8 cellular contexts compared by ENCODE assay signal in the genomic region with DNA sequence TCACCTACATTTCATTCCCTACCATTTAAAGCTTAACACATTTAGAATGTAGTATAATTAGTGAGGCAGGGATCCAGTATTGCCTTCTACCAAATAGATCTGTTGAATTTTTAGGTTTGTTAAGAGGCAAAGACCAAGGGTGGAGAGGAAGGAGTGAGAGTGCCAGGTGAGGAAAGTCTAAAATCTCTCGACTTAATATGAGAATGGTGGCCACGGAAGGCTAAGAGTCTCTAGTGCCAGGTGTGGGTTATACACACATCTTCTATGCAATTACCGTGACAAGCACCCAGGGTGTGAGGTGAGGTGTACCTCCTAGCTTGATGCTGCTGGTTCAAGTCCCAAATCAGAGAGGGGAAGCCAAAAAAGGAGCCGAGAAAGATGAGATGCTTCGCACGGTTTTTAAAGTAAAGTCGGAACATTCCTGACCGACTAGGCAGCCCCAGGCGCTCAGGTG. TPM values are rescaled to one million over a fixed set of nuclear protein-coding genes. Genes with fewer than 3 reads are reported as not detected.
DNase-seq lines count a peak whose midpoint lies in the region; ATAC-seq and TF ChIP-seq lines count a peak whose summit lies in the region.

No MANE protein-coding gene starts in this region.

- peak; percentile 12 for ATAC-seq in GM19467 (IDR thresholded peaks at IDR 0.05; ENCODE audit: unreplicated experiment)
- peak; percentile 6 for ATAC-seq in HG03571 (IDR thresholded peaks at IDR 0.05; ENCODE audit: unreplicated experiment)
- no peak for ATAC-seq in upper lobe of right lung

- CTCF ChIA-PET in Caco-2 (lab: Charles Lee), result interaction anchor here (1.0 to 2.0 kb wide), 2 partner anchors 24 to 40 kb away, joined by 3 to 28 read pairs; a partner anchor contains a TSS

- H3K36me3 ChIP-seq in Caco-2 (ENCODE audit: control insufficient read depth, insufficient read depth, low read length), result no peaks in the 10 kb centered on the region
- H3K36me3 ChIP-seq in adipocyte (ENCODE audit: control insufficient read depth, insufficient read depth, low read length, severe bottlenecking), result no peaks in the 10 kb centered on the region
- H3K36me3 ChIP-seq in liver (ENCODE audit: control insufficient read depth in 4 of 4, insufficient read depth in 3 of 4, low read depth in 1 of 4, low read length in 3 of 4), result no peaks in the 10 kb centered on the region
- H3K36me3 ChIP-seq in upper lobe of right lung, result no peaks in the 10 kb centered on the region

- intact Hi-C loops in Caco-2 (cut with micrococcal nuclease; ENCODE audit: unreplicated experiment) (loop anchor here (1.0 to 2.0 kb wide), 2 partner anchors 23 to 215 kb away; a partner anchor contains a TSS), upper lobe of right lung (cut with DNase I) (no loop called here)

- H3K27ac ChIP-seq in liver (ENCODE audit: low read depth in 1 of 2, low read length in 2 of 2), result peak overlapping the region in 1 of 2 donors; percentile 89
- H3K27ac ChIP-seq in upper lobe of right lung, result peak overlapping the region; percentile 43

- H3K27me3 Mint-ChIP-seq in Caco-2 (ENCODE audit: insufficient read depth, unreplicated experiment), result no peaks in the 10 kb centered on the region

- H3K9ac ChIP-seq in adipocyte (ENCODE audit: low read length) (peak overlapping the region; percentile 73), liver (ENCODE audit: low read depth in 1 of 2, low read length in 2 of 2) (peak overlapping the region in 1 of 2 donors; percentile 53)

- H3K27ac Mint-ChIP-seq in Caco-2 (ENCODE audit: unreplicated experiment), result peak overlapping the region; percentile 81

- peaks cover 7% of the 10 kb centered on the region for H3K36me3 Mint-ChIP-seq in Caco-2 (ENCODE audit: insufficient read depth, unreplicated experiment)

- TF ChIP-seq RAD21 in liver (IDR thresholded peaks at IDR 0.05), result no peak

- WGBS in liver, result 3% methylated on average over 9 of the region's 9 CpGs

- POLR2A ChIA-PET in Caco-2 (lab: Charles Lee), result interaction anchor here (0.6 kb wide), 1 partner anchor 12 kb away, joined by 3 read pairs; no protein-coding TSS in a partner anchor

- TF ChIP-seq CTCF in Caco-2 (IDR thresholded peaks at IDR 0.05; ENCODE audit: insufficient read depth in 1 of 2, low read depth in 1 of 2, low read length in 1 of 2, severe bottlenecking in 1 of 2, unreplicated experiment in 1 of 2) (no peak), liver (IDR thresholded peaks at IDR 0.05; ENCODE audit: low read depth, low read length, missing input control) (no peak), upper lobe of right lung (IDR thresholded peaks at IDR 0.05) (no peak)

- no peak for DNase-seq in Caco-2
- no peak for DNase-seq in adipocyte (ENCODE audit: low read depth)
- DNase-seq in upper lobe of right lung, result no peak
- DNase-seq in NOMO-1 treated with DMSO at 0.1 percent for 48 hours (lab: John Stamatoyannopoulos, UW; ENCODE audit: unreplicated experiment), result no peak
- DNase-seq in NCI-H2227 treated with DMSO at 0.1 percent for 48 hours (lab: John Stamatoyannopoulos, UW), result no peak

- H3K9me3 Mint-ChIP-seq in Caco-2 (ENCODE audit: unreplicated experiment), result no peaks in the 10 kb centered on the region

- H3K4me3 ChIP-seq in Caco-2 (ENCODE audit: low read depth, low read length) (peak overlapping the region; percentile 53), adipocyte (ENCODE audit: low read length) (peak overlapping the region; percentile 87), liver (ENCODE audit: low read depth in 1 of 3, low read length in 3 of 3) (peak overlapping the region; percentile 52 to 86 (median 68)), upper lobe of right lung (peak overlapping the region; percentile 47)

- H3K4me1 ChIP-seq in Caco-2 (no peaks in the 10 kb centered on the region), adipocyte (ENCODE audit: control insufficient read depth, insufficient read depth, low read length) (peaks cover 19% of the 10 kb centered on the region), liver (ENCODE audit: control insufficient read depth in 4 of 4, insufficient read depth in 4 of 4, low read length in 3 of 4) (peaks cover 2 to 10% (median 6%) of the 10 kb centered on the region in 4 donors), upper lobe of right lung (peaks cover 5% of the 10 kb centered on the region)

- H3K4me3 Mint-ChIP-seq in Caco-2 (ENCODE audit: unreplicated experiment), result peak overlapping the region; percentile 92

- H3K27me3 ChIP-seq in Caco-2 (replicated peaks; ENCODE audit: control insufficient read depth, insufficient read depth, low read length) (no peaks in the 10 kb centered on the region), adipocyte (replicated peaks; ENCODE audit: control insufficient read depth, insufficient read depth, low read length) (no peaks in the 10 kb centered on the region), liver (ENCODE audit: control insufficient read depth in 4 of 4, insufficient read depth in 4 of 4, low read length in 3 of 4) (no peaks in the 10 kb centered on the region), upper lobe of right lung (no peaks in the 10 kb centered on the region)

- H3K9me3 ChIP-seq in Caco-2 (no peaks in the 10 kb centered on the region), adipocyte (ENCODE audit: control insufficient read depth, low read length) (no peaks in the 10 kb centered on the region), liver (ENCODE audit: control insufficient read depth in 4 of 4, low read length in 3 of 4) (no peaks in the 10 kb centered on the region), upper lobe of right lung (no peaks in the 10 kb centered on the region)

- no TSS peak for BruUV-seq in Caco-2 (replicated peaks; lab: Mats Ljungman, UMichigan)

- H3K4me1 Mint-ChIP-seq in Caco-2 (ENCODE audit: low read depth, unreplicated experiment), result no peaks in the 10 kb centered on the region

TF ChIP-seq in liver, 16 proteins besides CTCF, POLR2A, EP300 and RAD21:
- TF ChIP-seq, protein P1, sequence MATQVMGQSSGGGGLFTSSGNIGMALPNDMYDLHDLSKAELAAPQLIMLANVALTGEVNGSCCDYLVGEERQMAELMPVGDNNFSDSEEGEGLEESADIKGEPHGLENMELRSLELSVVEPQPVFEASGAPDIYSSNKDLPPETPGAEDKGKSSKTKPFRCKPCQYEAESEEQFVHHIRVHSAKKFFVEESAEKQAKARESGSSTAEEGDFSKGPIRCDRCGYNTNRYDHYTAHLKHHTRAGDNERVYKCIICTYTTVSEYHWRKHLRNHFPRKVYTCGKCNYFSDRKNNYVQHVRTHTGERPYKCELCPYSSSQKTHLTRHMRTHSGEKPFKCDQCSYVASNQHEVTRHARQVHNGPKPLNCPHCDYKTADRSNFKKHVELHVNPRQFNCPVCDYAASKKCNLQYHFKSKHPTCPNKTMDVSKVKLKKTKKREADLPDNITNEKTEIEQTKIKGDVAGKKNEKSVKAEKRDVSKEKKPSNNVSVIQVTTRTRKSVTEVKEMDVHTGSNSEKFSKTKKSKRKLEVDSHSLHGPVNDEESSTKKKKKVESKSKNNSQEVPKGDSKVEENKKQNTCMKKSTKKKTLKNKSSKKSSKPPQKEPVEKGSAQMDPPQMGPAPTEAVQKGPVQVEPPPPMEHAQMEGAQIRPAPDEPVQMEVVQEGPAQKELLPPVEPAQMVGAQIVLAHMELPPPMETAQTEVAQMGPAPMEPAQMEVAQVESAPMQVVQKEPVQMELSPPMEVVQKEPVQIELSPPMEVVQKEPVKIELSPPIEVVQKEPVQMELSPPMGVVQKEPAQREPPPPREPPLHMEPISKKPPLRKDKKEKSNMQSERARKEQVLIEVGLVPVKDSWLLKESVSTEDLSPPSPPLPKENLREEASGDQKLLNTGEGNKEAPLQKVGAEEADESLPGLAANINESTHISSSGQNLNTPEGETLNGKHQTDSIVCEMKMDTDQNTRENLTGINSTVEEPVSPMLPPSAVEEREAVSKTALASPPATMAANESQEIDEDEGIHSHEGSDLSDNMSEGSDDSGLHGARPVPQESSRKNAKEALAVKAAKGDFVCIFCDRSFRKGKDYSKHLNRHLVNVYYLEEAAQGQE (IDR thresholded peaks at IDR 0.05), result no peak
- TF ChIP-seq SP1 (IDR thresholded peaks at IDR 0.05) (no peak), TAF1 (conservative IDR thresholded peaks at IDR 0.05) (no peak), HNF4A (conservative IDR thresholded peaks at IDR 0.05) (no peak), GABPA (IDR thresholded peaks at IDR 0.05 in 1 of 2, conservative IDR thresholded peaks at IDR 0.05 in 1 of 2) (no peak), NR2F2 (IDR thresholded peaks at IDR 0.05) (no peak), FOXA2 (IDR thresholded peaks at IDR 0.05) (no peak), JUND (IDR thresholded peaks at IDR 0.05) (no peak), RXRA (IDR thresholded peaks at IDR 0.05) (no peak), FOXA1 (IDR thresholded peaks at IDR 0.05) (no peak)
- TF ChIP-seq, protein P2, sequence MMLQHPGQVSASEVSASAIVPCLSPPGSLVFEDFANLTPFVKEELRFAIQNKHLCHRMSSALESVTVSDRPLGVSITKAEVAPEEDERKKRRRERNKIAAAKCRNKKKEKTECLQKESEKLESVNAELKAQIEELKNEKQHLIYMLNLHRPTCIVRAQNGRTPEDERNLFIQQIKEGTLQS (IDR thresholded peaks at IDR 0.05), result no peak
- TF ChIP-seq, protein P3, sequence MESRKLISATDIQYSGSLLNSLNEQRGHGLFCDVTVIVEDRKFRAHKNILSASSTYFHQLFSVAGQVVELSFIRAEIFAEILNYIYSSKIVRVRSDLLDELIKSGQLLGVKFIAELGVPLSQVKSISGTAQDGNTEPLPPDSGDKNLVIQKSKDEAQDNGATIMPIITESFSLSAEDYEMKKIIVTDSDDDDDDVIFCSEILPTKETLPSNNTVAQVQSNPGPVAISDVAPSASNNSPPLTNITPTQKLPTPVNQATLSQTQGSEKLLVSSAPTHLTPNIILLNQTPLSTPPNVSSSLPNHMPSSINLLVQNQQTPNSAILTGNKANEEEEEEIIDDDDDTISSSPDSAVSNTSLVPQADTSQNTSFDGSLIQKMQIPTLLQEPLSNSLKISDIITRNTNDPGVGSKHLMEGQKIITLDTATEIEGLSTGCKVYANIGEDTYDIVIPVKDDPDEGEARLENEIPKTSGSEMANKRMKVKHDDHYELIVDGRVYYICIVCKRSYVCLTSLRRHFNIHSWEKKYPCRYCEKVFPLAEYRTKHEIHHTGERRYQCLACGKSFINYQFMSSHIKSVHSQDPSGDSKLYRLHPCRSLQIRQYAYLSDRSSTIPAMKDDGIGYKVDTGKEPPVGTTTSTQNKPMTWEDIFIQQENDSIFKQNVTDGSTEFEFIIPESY (IDR thresholded peaks at IDR 0.05), result no peak

RNA-seq across cellular contexts. Expression of a gene that starts 0.4 kb away (rescaled TPM):
- total RNA-seq in Caco-2 (2022), result 0.35 and 0.39 TPM in 2 replicates
- under 1 TPM; 0.05 to 0.25 TPM for total RNA-seq in liver
- under 1 TPM; 0.03 to 0.13 TPM for polyA plus RNA-seq in liver
- 0.75 TPM for total RNA-seq in upper lobe of right lung

RNA-seq across cellular contexts. Expression of a gene that starts 23.7 kb away (rescaled TPM):
- 87.9 and 88.9 TPM in 2 replicates for total RNA-seq in Caco-2 (2022)
- total RNA-seq in liver, result 10 to 100 TPM; 27.4 to 30.8 TPM
- 100 to 1,000 TPM in 1 of 2 donors, 10 to 100 TPM in 1; 38.0 to 102 TPM for polyA plus RNA-seq in liver
- total RNA-seq in upper lobe of right lung, result 67.1 TPM
